In the genomic region with DNA sequence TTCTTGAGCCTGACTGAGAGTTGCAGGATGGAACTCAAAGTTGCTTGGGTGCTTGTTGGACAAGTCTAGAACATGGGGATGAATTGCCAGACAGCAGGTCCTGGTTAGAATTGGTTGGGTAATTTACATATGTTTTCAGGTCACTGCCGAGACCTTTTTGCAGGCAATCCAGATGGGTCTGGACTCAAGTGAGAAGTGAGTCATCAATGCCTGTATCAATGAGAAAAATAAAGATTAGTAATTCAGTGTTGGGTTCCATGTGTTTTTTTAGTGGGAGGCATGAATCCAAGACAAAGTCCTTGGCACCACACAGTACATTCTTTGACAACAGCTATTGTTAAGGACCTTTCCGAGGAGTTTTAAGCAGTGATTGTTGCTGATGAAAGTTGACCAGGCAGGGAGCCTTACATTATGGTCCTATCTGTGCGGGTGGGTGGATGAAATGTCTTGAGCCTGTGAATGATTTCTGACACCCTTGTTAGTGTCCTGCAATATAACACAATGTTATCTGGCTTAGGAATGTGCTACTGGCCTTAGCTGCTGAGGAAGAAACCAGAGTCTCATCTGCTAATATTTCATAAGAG, we compare ENCODE assay signal across 17 cellular contexts.
DNase-seq lines count a peak whose midpoint lies in the region; ATAC-seq and TF ChIP-seq lines count a peak whose summit lies in the region.
"Had no signal": no experiment of that assay in that cellular context is flagged by ENCODE, and none has a peak within 500 bp of the region (broad histone marks: within the 10 kb centered on the region; RNA-seq: fewer than 3 reads in every experiment).

No MANE protein-coding gene starts in this region.

- no peak overlapping the region for H3K4me3 Mint-ChIP-seq in osteocyte (ENCODE audit: unreplicated experiment)
- H3K4me3 Mint-ChIP-seq: CD4-positive, CD25-positive, alpha-beta regulatory T cell; GM23338 had no signal

- no peaks in the 10 kb centered on the region for H4K20me1 ChIP-seq in GM23248 (ENCODE audit: insufficient read depth)
- H4K20me1 ChIP-seq: BLaER1 treated with 17β-estradiol and CSF1 and Interleukin-3, amounts not matched to agents 10 nM and 100 nM had no signal

- in situ Hi-C loops in GM23248 (cut with MboI), result no loop called here
- in situ Hi-C loops in astrocyte of the cerebellum (cut with HindIII; ENCODE audit: low sequenced_read_pairs), result no loop called here

- H2AFZ ChIP-seq in GM23248, result no peak overlapping the region
- H2AFZ ChIP-seq: GM23338 had no signal

- H3K27me3 ChIP-seq in GM23248 (replicated peaks; ENCODE audit: insufficient read depth), result peaks cover 55% of the 10 kb centered on the region
- H3K27me3 ChIP-seq: BLaER1 treated with 17β-estradiol and CSF1 and Interleukin-3, amounts not matched to agents 10 nM and 100 nM had no signal

- TF ChIP-seq CTCF in astrocyte of the cerebellum (IDR thresholded peaks at IDR 0.05; ENCODE audit: low read depth, low read length, missing control alignments) (no peak), osteocyte (IDR thresholded peaks at IDR 0.05) (no peak)

- H3K27ac Mint-ChIP-seq in osteocyte (ENCODE audit: unreplicated experiment), result no peak overlapping the region
- H3K27ac Mint-ChIP-seq: CD4-positive, CD25-positive, alpha-beta regulatory T cell; GM23338 had no signal

- H3K4me2 ChIP-seq in GM23248 (ENCODE audit: unreplicated experiment), result no peak overlapping the region
- H3K4me2 ChIP-seq: BLaER1 treated with 17β-estradiol and CSF1 and Interleukin-3, amounts not matched to agents 10 nM and 100 nM; GM23338 had no signal

- no peak for ATAC-seq in GM19452 (IDR thresholded peaks at IDR 0.05; ENCODE audit: unreplicated experiment)
- ATAC-seq: GM23338 had no signal

- H3K4me3 ChIP-seq in GM23248 (no peak overlapping the region), astrocyte of the cerebellum (ENCODE audit: low read depth, low read length) (no peak overlapping the region)
- H3K4me3 ChIP-seq: BLaER1 treated with 17β-estradiol and CSF1 and Interleukin-3, amounts not matched to agents 10 nM and 100 nM; GM23338 had no signal

- no peaks in the 10 kb centered on the region for H3K79me2 ChIP-seq in GM23248 (ENCODE audit: insufficient read depth)

- H3F3A ChIP-seq in GM23248 (ENCODE audit: insufficient read depth), result peaks cover 2% of the 10 kb centered on the region

- H3K9me2 ChIP-seq in GM23248 (ENCODE audit: insufficient read depth), result no peaks in the 10 kb centered on the region

- WGBS in GM23248 (ENCODE audit: low coverage in 1 of 2, low lambda C conversion rate in 2 of 2, missing lambda C conversion rate in 2 of 2), 2 experiments, result 7 to 14% methylated on average over 3 of the region's 3 CpGs

- no peaks in the 10 kb centered on the region for H3K4me1 Mint-ChIP-seq in osteocyte (ENCODE audit: unreplicated experiment)
- H3K4me1 Mint-ChIP-seq: CD4-positive, CD25-positive, alpha-beta regulatory T cell; GM23338 had no signal

- 0 out of 2 replicates have a peak, but pooled peaks cover under 1% of the 10 kb centered on the region for H3K4me1 ChIP-seq in GM23248 (ENCODE audit: insufficient read depth)

- no peaks in the 10 kb centered on the region for H3K36me3 Mint-ChIP-seq in osteocyte (ENCODE audit: unreplicated experiment)
- H3K36me3 Mint-ChIP-seq: CD4-positive, CD25-positive, alpha-beta regulatory T cell had no signal

- DNase-seq in GM23248 (peak; percentile 6), astrocyte of the cerebellum (ENCODE audit: low read depth) (peak; percentile 55), fibroblast of gingiva (ENCODE audit: low read depth) (peak; percentile 34), osteocyte (ENCODE audit: extremely low spot score, unreplicated experiment) (peak; percentile 36), NCI-H1417 treated with DMSO at 0.1 percent for 48 hours (lab: John Stamatoyannopoulos, UW) (no peak), amygdala (lab: John Stamatoyannopoulos, UW) (no peak)
- DNase-seq: ACHN; Calu3; CD4-positive, CD25-positive, alpha-beta regulatory T cell; DMS 273 treated with DMSO at 0.1 percent for 48 hours; DND-41; GF-D8; H7 had no signal

- no peak overlapping the region for H3K9ac ChIP-seq in GM23248
- H3K9ac ChIP-seq: BLaER1 treated with 17β-estradiol and CSF1 and Interleukin-3, amounts not matched to agents 10 nM and 100 nM had no signal

- no peaks in the 10 kb centered on the region for H3K9me3 Mint-ChIP-seq in osteocyte (ENCODE audit: unreplicated experiment)
- H3K9me3 Mint-ChIP-seq: GM23338 had no signal

- no peaks in the 10 kb centered on the region for H3K36me3 ChIP-seq in GM23248 (ENCODE audit: low read depth)
- H3K36me3 ChIP-seq: BLaER1 treated with 17β-estradiol and CSF1 and Interleukin-3, amounts not matched to agents 10 nM and 100 nM had no signal

- H3K9me3 ChIP-seq in GM23248 (ENCODE audit: low read depth), result no peaks in the 10 kb centered on the region
- H3K9me3 ChIP-seq: BLaER1 treated with 17β-estradiol and CSF1 and Interleukin-3, amounts not matched to agents 10 nM and 100 nM had no signal

- no peak overlapping the region for H3K27ac ChIP-seq in GM23248
- H3K27ac ChIP-seq: BLaER1 treated with 17β-estradiol and CSF1 and Interleukin-3, amounts not matched to agents 10 nM and 100 nM; HL-60 had no signal

- peaks cover 46% of the 10 kb centered on the region for H3K27me3 Mint-ChIP-seq in osteocyte (ENCODE audit: unreplicated experiment)

Comparison
In these comparisons a context has a peak if more than half of its experiments do, and no peak if none do; other contexts are left out.
1. DNase-seq: peak in GM23248 (single experiment), astrocyte of the cerebellum (single experiment), fibroblast of gingiva (single experiment) and osteocyte (single experiment); none in NCI-H1417 treated with DMSO at 0.1 percent for 48 hours (single experiment) and amygdala (0 of 56).